Comparison of ENCODE assay signal across 1 cellular context in genomic region chr13:52846567-52847321, GRCh38.
TF ChIP-seq lines count a peak whose summit lies in the region.

No MANE protein-coding gene starts in this region.

TF ChIP-seq in WTC11, 78 proteins besides CTCF, POLR2A, EP300 and RAD21 (continued from another document):
- TF ChIP-seq PREB (CRISPR knock-in tag; IDR thresholded peaks at IDR 0.05; ENCODE audit: borderline replicate concordance) (peak; percentile 45; the same call in 1 of the 2 replicates), SP1 (CRISPR knock-in tag; conservative IDR thresholded peaks at IDR 0.05) (peak; percentile 94), MYBL2 (CRISPR knock-in tag; IDR thresholded peaks at IDR 0.05) (peak; percentile 98), ARID4B (CRISPR knock-in tag; IDR thresholded peaks at IDR 0.05; ENCODE audit: borderline replicate concordance) (peak; percentile 99), ZNF138 (CRISPR knock-in tag; conservative IDR thresholded peaks at IDR 0.05) (peak; percentile 96), ZNF317 (CRISPR knock-in tag; IDR thresholded peaks at IDR 0.05; ENCODE audit: borderline replicate concordance, low read depth) (peak; percentile 80), NR1H2 (CRISPR knock-in tag; IDR thresholded peaks at IDR 0.05) (no peak), GABPB1 (CRISPR knock-in tag; IDR thresholded peaks at IDR 0.05) (no peak), PRRX2 (CRISPR knock-in tag; IDR thresholded peaks at IDR 0.05) (no peak), ZNF423 (CRISPR knock-in tag; IDR thresholded peaks at IDR 0.05) (no peak), RELA (CRISPR knock-in tag; IDR thresholded peaks at IDR 0.05; ENCODE audit: borderline replicate concordance) (peak; percentile 98), ZNF671 (CRISPR knock-in tag; IDR thresholded peaks at IDR 0.05) (no peak), SOX15 (CRISPR knock-in tag; IDR thresholded peaks at IDR 0.05) (no peak), NFATC4 (CRISPR knock-in tag; IDR thresholded peaks at IDR 0.05) (no peak), CREB1 (CRISPR knock-in tag; IDR thresholded peaks at IDR 0.05) (peak; percentile 94), ZNF396 (CRISPR knock-in tag; IDR thresholded peaks at IDR 0.05; ENCODE audit: borderline replicate concordance) (no peak), GRHL2 (CRISPR knock-in tag; IDR thresholded peaks at IDR 0.05; ENCODE audit: insufficient replicate concordance, severe bottlenecking) (no peak), SMAD3 (CRISPR knock-in tag; IDR thresholded peaks at IDR 0.05; ENCODE audit: borderline replicate concordance) (peak; percentile 97), JAZF1 (CRISPR knock-in tag; IDR thresholded peaks at IDR 0.05) (no peak), E2F5 (CRISPR knock-in tag; IDR thresholded peaks at IDR 0.05) (peak; percentile 94), USF2 (CRISPR knock-in tag; IDR thresholded peaks at IDR 0.05) (peak; percentile 58), ZNF263 (CRISPR knock-in tag; IDR thresholded peaks at IDR 0.05; ENCODE audit: low read depth) (peak; percentile 79)
- TF ChIP-seq, protein P1, sequence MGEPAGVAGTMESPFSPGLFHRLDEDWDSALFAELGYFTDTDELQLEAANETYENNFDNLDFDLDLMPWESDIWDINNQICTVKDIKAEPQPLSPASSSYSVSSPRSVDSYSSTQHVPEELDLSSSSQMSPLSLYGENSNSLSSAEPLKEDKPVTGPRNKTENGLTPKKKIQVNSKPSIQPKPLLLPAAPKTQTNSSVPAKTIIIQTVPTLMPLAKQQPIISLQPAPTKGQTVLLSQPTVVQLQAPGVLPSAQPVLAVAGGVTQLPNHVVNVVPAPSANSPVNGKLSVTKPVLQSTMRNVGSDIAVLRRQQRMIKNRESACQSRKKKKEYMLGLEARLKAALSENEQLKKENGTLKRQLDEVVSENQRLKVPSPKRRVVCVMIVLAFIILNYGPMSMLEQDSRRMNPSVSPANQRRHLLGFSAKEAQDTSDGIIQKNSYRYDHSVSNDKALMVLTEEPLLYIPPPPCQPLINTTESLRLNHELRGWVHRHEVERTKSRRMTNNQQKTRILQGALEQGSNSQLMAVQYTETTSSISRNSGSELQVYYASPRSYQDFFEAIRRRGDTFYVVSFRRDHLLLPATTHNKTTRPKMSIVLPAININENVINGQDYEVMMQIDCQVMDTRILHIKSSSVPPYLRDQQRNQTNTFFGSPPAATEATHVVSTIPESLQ (CRISPR knock-in tag; IDR thresholded peaks at IDR 0.05), result no peak; the same call in 1 of the 2 replicates
- TF ChIP-seq, protein P2, sequence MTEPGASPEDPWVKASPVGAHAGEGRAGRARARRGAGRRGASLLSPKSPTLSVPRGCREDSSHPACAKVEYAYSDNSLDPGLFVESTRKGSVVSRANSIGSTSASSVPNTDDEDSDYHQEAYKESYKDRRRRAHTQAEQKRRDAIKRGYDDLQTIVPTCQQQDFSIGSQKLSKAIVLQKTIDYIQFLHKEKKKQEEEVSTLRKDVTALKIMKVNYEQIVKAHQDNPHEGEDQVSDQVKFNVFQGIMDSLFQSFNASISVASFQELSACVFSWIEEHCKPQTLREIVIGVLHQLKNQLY (CRISPR knock-in tag; IDR thresholded peaks at IDR 0.05), result peak; percentile 98
- TF ChIP-seq, protein P3, sequence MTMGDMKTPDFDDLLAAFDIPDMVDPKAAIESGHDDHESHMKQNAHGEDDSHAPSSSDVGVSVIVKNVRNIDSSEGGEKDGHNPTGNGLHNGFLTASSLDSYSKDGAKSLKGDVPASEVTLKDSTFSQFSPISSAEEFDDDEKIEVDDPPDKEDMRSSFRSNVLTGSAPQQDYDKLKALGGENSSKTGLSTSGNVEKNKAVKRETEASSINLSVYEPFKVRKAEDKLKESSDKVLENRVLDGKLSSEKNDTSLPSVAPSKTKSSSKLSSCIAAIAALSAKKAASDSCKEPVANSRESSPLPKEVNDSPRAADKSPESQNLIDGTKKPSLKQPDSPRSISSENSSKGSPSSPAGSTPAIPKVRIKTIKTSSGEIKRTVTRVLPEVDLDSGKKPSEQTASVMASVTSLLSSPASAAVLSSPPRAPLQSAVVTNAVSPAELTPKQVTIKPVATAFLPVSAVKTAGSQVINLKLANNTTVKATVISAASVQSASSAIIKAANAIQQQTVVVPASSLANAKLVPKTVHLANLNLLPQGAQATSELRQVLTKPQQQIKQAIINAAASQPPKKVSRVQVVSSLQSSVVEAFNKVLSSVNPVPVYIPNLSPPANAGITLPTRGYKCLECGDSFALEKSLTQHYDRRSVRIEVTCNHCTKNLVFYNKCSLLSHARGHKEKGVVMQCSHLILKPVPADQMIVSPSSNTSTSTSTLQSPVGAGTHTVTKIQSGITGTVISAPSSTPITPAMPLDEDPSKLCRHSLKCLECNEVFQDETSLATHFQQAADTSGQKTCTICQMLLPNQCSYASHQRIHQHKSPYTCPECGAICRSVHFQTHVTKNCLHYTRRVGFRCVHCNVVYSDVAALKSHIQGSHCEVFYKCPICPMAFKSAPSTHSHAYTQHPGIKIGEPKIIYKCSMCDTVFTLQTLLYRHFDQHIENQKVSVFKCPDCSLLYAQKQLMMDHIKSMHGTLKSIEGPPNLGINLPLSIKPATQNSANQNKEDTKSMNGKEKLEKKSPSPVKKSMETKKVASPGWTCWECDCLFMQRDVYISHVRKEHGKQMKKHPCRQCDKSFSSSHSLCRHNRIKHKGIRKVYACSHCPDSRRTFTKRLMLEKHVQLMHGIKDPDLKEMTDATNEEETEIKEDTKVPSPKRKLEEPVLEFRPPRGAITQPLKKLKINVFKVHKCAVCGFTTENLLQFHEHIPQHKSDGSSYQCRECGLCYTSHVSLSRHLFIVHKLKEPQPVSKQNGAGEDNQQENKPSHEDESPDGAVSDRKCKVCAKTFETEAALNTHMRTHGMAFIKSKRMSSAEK (CRISPR knock-in tag; IDR thresholded peaks at IDR 0.05; ENCODE audit: borderline replicate concordance), result no peak
- TF ChIP-seq, protein P4, sequence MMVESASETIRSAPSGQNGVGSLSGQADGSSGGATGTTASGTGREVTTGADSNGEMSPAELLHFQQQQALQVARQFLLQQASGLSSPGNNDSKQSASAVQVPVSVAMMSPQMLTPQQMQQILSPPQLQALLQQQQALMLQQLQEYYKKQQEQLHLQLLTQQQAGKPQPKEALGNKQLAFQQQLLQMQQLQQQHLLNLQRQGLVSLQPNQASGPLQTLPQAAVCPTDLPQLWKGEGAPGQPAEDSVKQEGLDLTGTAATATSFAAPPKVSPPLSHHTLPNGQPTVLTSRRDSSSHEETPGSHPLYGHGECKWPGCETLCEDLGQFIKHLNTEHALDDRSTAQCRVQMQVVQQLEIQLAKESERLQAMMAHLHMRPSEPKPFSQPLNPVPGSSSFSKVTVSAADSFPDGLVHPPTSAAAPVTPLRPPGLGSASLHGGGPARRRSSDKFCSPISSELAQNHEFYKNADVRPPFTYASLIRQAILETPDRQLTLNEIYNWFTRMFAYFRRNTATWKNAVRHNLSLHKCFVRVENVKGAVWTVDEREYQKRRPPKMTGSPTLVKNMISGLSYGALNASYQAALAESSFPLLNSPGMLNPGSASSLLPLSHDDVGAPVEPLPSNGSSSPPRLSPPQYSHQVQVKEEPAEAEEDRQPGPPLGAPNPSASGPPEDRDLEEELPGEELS (CRISPR knock-in tag; IDR thresholded peaks at IDR 0.05), result peak; percentile 99
